24 cellular contexts compared by ENCODE assay signal in the genomic region with DNA sequence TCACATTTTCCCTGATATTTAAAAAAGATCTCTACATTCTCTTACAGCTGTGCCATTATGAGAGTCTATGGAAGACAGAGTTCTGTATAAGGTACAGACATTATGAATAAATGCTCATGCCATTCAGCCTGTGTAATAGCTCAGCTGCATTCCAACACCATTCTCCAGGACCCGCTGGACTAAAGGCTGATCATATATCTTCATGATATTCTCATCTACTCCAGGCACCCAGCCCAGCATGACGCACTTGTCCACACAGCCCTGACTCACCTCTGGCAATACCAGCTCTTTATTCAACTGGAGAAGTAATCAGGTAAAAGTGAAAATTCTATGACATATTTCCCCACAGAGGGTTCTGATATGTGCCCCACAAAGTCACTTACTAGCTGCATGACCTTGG.
A peak's percentile ranks its signal among the peaks of the same experiment; 100 is the strongest.
DNase-seq lines count a peak whose midpoint lies in the region; ATAC-seq and TF ChIP-seq lines count a peak whose summit lies in the region.
"Had no signal": no experiment of that assay in that cellular context is flagged by ENCODE, and none has a peak within 500 bp of the region (broad histone marks: within the 10 kb centered on the region; RNA-seq: fewer than 3 reads in every experiment).

No MANE protein-coding gene starts in this region.

- no peaks in the 10 kb centered on the region for H3K27me3 Mint-ChIP-seq in MCF 10A (ENCODE audit: insufficient read depth, unreplicated experiment)
- H3K27me3 Mint-ChIP-seq: type B pancreatic cell had no signal

- POLR2A ChIA-PET in MCF 10A (lab: Yijun Ruan, JAX) = no interaction called here

- no peak for TF ChIP-seq EP300 in ovary (IDR thresholded peaks at IDR 0.05)

- H3K27ac ChIP-seq in breast epithelium = no peak overlapping the region
- H3K27ac ChIP-seq in hepatocyte = no peak overlapping the region
- no peak overlapping the region for H3K27ac ChIP-seq in aorta (ENCODE audit: low read depth in 1 of 2, low read length in 2 of 2)
- H3K27ac ChIP-seq in ovary = no peak overlapping the region
- H3K27ac ChIP-seq: BLaER1 treated with 17β-estradiol and CSF1 and Interleukin-3, amounts not matched to agents 10 nM and 100 nM; epithelial cell of prostate had no signal

- no peak overlapping the region for H3K4me2 ChIP-seq in hepatocyte
- H3K4me2 ChIP-seq: BLaER1 treated with 17β-estradiol and CSF1 and Interleukin-3, amounts not matched to agents 10 nM and 100 nM had no signal

- TF ChIP-seq CTCF in MCF 10A (IDR thresholded peaks at IDR 0.05; ENCODE audit: unreplicated experiment) = no peak
- no peak for TF ChIP-seq CTCF in breast epithelium (IDR thresholded peaks at IDR 0.05)
- no peak for TF ChIP-seq CTCF in hepatocyte (IDR thresholded peaks at IDR 0.05; ENCODE audit: poor library complexity)
- no peak for TF ChIP-seq CTCF in ovary (IDR thresholded peaks at IDR 0.05)

- H3K9me2 ChIP-seq in hepatocyte (replicated peaks; ENCODE audit: insufficient read depth) = no peaks in the 10 kb centered on the region

- no peaks in the 10 kb centered on the region for H3K36me3 Mint-ChIP-seq in MCF 10A (ENCODE audit: insufficient read depth, unreplicated experiment)
- H3K36me3 Mint-ChIP-seq: type B pancreatic cell had no signal

- TF ChIP-seq POLR2A in breast epithelium (IDR thresholded peaks at IDR 0.05) (no peak), ovary (IDR thresholded peaks at IDR 0.05) (no peak)

- no peak overlapping the region for H3K27ac Mint-ChIP-seq in MCF 10A (ENCODE audit: low read depth, unreplicated experiment)
- H3K27ac Mint-ChIP-seq: activated CD8-positive, alpha-beta T cell treated with anti-CD3 and anti-CD28 coated beads, Interleukin-2, amount 10 ng/mL, durations not matched to agents 7 days and 5 days; stimulated activated naive CD8-positive, alpha-beta T cell treated with anti-CD3 and anti-CD28 coated beads, Interleukin-15, amount 100 ng/mL, for 72 hours; type B pancreatic cell had no signal

- peak; percentile 39 for ATAC-seq in aorta (ENCODE audit: low FRiP score)
- ATAC-seq: activated CD8-positive, alpha-beta T cell treated with anti-CD3 and anti-CD28 coated beads, Interleukin-2, amount 10 ng/mL, durations not matched to agents 7 days and 5 days; Right ventricle myocardium inferior; stimulated activated naive CD8-positive, alpha-beta T cell treated with anti-CD3 and anti-CD28 coated beads, Interleukin-15, amount 100 ng/mL, for 72 hours had no signal

- H3K4me3 Mint-ChIP-seq in MCF 10A (ENCODE audit: unreplicated experiment) = no peak overlapping the region
- H3K4me3 Mint-ChIP-seq: activated CD8-positive, alpha-beta T cell treated with anti-CD3 and anti-CD28 coated beads, Interleukin-2, amount 10 ng/mL, durations not matched to agents 7 days and 5 days; stimulated activated naive CD8-positive, alpha-beta T cell treated with anti-CD3 and anti-CD28 coated beads, Interleukin-15, amount 100 ng/mL, for 72 hours; type B pancreatic cell had no signal

- H3K4me3 ChIP-seq in breast epithelium = no peak overlapping the region
- H3K4me3 ChIP-seq in hepatocyte = no peak overlapping the region
- no peak overlapping the region for H3K4me3 ChIP-seq in aorta (ENCODE audit: low read length in 2 of 2)
- H3K4me3 ChIP-seq in ovary = no peak overlapping the region
- H3K4me3 ChIP-seq: BLaER1 treated with 17β-estradiol and CSF1 and Interleukin-3, amounts not matched to agents 10 nM and 100 nM had no signal

- H4K20me1 ChIP-seq in hepatocyte (ENCODE audit: insufficient read depth, poor library complexity, severe bottlenecking) = no peaks in the 10 kb centered on the region
- H4K20me1 ChIP-seq: BLaER1 treated with 17β-estradiol and CSF1 and Interleukin-3, amounts not matched to agents 10 nM and 100 nM had no signal

- peak; percentile 11 for DNase-seq in MCF 10A (ENCODE audit: unreplicated experiment)
- no peak for DNase-seq in breast epithelium (ENCODE audit: low spot score in 2 of 2)
- peak; percentile 55 for DNase-seq in astrocyte of the hippocampus (ENCODE audit: low read depth, low spot score)
- DNase-seq in hepatocyte (ENCODE audit: low spot score) = peak; percentile 13
- peak; percentile 67 to 84 for DNase-seq in aorta
- DNase-seq in SKM-1 treated with dmso at 0.1 percent for 144 hours (lab: John Stamatoyannopoulos, UW; ENCODE audit: unreplicated experiment) = no peak
- DNase-seq in ovary = no peak
- DNase-seq in EL = no peak
- DNase-seq: 8988T; activated CD8-positive, alpha-beta T cell treated with anti-CD3 and anti-CD28 coated beads, Interleukin-2, amount 10 ng/mL, durations not matched to agents 7 days and 5 days; activated T-cell treated with anti-CD3 and anti-CD28 coated beads, Interleukin-2, amount 50 U/mL, for 1 hour; Caco-2; GOT3; kidney glomerular epithelial cell; NCI-H1436 treated with DMSO at 0.1 percent for 48 hours; NCI-H2171; NCI-H526 treated with DMSO at 0.1 percent for 48 hours; stimulated activated CD4-positive, alpha-beta T cell treated with anti-CD3 and anti-CD28 coated beads, Interleukin-12 subunit alpha, Interleukin-12 subunit beta, amount 100 ng/mL, for 4 hours; stimulated activated naive CD8-positive, alpha-beta T cell treated with anti-CD3 and anti-CD28 coated beads, Interleukin-15, amount 100 ng/mL, for 72 hours; SW 1271 had no signal

- H3K9me3 ChIP-seq in breast epithelium (no peaks in the 10 kb centered on the region), hepatocyte (ENCODE audit: low read depth) (no peaks in the 10 kb centered on the region), aorta (ENCODE audit: control insufficient read depth, low read length) (no peaks in the 10 kb centered on the region), ovary (no peaks in the 10 kb centered on the region)
- H3K9me3 ChIP-seq: BLaER1 treated with 17β-estradiol and CSF1 and Interleukin-3, amounts not matched to agents 10 nM and 100 nM; Caco-2 had no signal

- H3K27me3 ChIP-seq in breast epithelium = peaks cover 0 to 29% of the 10 kb centered on the region in 2 donors
- H3K27me3 ChIP-seq in hepatocyte = no peaks in the 10 kb centered on the region
- no peaks in the 10 kb centered on the region for H3K27me3 ChIP-seq in aorta (ENCODE audit: control insufficient read depth in 1 of 2, insufficient read depth in 2 of 2, low read length in 1 of 2)
- H3K27me3 ChIP-seq in ovary = no peaks in the 10 kb centered on the region

- WGBS in hepatocyte (ENCODE audit: low lambda C conversion rate, missing lambda C conversion rate) = 62% methylated on average over 2 of the region's 2 CpGs
- WGBS in aorta, 2 donors = 10 to 29% methylated on average over 2 of the region's 2 CpGs
- 20 to 30% (median 24%) methylated on average over 2 of the region's 2 CpGs for WGBS in ovary, 3 donors

- CTCF ChIA-PET in MCF 10A (lab: Yijun Ruan, JAX) = no interaction called here

- H2AFZ ChIP-seq in hepatocyte = no peak overlapping the region

- H3K4me1 Mint-ChIP-seq in MCF 10A (ENCODE audit: insufficient read depth, unreplicated experiment) = no peaks in the 10 kb centered on the region

- H3K4me1 ChIP-seq in breast epithelium (no peaks in the 10 kb centered on the region), hepatocyte (ENCODE audit: insufficient read depth) (no peaks in the 10 kb centered on the region), aorta (ENCODE audit: control insufficient read depth in 1 of 2, insufficient read depth in 2 of 2, low read length in 2 of 2) (no peaks in the 10 kb centered on the region), ovary (ENCODE audit: insufficient read depth) (no peaks in the 10 kb centered on the region)
- H3K4me1 ChIP-seq: BLaER1 treated with 17β-estradiol and CSF1 and Interleukin-3, amounts not matched to agents 10 nM and 100 nM; Caco-2 had no signal

- intact Hi-C loops in MCF 10A (cut with micrococcal nuclease) (no loop called here), breast epithelium (cut with DNase I; ENCODE audit: low total_unique reads) (no loop called here), aorta (cut with DNase I) (loop anchor here in 1 of 2 donors (5.0 kb wide), 1 partner anchor 92 kb away; no protein-coding TSS in a partner anchor), ovary (cut with DNase I) (no loop called here)

- no peaks in the 10 kb centered on the region for H3K36me3 ChIP-seq in breast epithelium
- H3K36me3 ChIP-seq in hepatocyte (replicated peaks; ENCODE audit: insufficient read depth, low read depth) = no peaks in the 10 kb centered on the region
- no peaks in the 10 kb centered on the region for H3K36me3 ChIP-seq in aorta (ENCODE audit: control insufficient read depth in 1 of 2, insufficient read depth in 2 of 2, low read length in 1 of 2)
- no peaks in the 10 kb centered on the region for H3K36me3 ChIP-seq in ovary
- H3K36me3 ChIP-seq: BLaER1 treated with 17β-estradiol and CSF1 and Interleukin-3, amounts not matched to agents 10 nM and 100 nM had no signal

- H3K79me2 ChIP-seq in hepatocyte = no peaks in the 10 kb centered on the region

- H3K9me3 Mint-ChIP-seq in MCF 10A (ENCODE audit: unreplicated experiment) = peaks cover 31% of the 10 kb centered on the region
- H3K9me3 Mint-ChIP-seq: stimulated activated naive CD8-positive, alpha-beta T cell treated with anti-CD3 and anti-CD28 coated beads, Interleukin-15, amount 100 ng/mL, for 72 hours; type B pancreatic cell had no signal

- BruUV-seq in MCF 10A (replicated peaks; lab: Mats Ljungman, UMichigan) = no TSS peak

Comparison
In these comparisons a context has a peak if more than half of its experiments do, and no peak if none do; other contexts are left out.
1. DNase-seq: peak in MCF 10A (single experiment), astrocyte of the hippocampus (single experiment), hepatocyte (single experiment) and aorta (2 of 2); none in breast epithelium (0 of 2), SKM-1 treated with dmso at 0.1 percent for 144 hours (single experiment), ovary (0 of 5) and EL (single experiment).